In the genomic region with DNA sequence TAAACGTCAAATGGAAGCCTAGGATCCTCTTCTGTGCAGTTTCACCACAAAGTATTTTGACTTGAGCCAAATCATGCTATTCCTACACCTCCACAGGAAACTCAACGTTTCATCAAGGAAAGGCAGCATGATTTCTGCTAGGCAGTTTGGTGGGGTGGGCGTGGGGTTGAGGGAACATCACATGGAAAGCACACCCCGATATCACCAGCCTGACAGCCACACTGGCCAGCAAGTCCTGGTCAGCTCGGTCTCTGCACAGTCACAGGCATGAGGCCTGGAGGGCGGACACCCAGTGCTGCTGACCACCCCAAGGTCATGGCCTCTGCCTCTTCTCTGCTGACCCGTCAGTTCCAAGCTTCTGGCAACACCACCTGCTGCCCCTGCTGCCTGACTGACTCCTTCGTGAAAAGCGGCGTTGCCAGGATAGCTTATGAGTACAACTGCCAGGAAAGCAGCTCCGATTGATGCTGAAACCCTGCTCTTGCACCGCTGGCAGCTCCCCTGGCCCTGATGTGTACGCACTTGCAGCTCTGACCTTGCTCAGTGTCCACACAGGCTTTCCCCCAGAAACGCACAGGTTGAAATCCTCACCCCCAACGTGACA, we compare ENCODE assay signal across 1 cellular context.
TF ChIP-seq lines count a peak whose summit lies in the region.

No MANE protein-coding gene starts in this region.

TF ChIP-seq in HepG2, 621 proteins besides CTCF, POLR2A, EP300 and RAD21 (continued from another document):
- no peak for TF ChIP-seq TCF7L2 (IDR thresholded peaks at IDR 0.05; ENCODE audit: low read depth, low read length)
- no peak for TF ChIP-seq ZNF639 (CRISPR knock-in tag; conservative IDR thresholded peaks at IDR 0.05)
